Comparison of ENCODE assay signal across 13 cellular contexts in the genomic region with DNA sequence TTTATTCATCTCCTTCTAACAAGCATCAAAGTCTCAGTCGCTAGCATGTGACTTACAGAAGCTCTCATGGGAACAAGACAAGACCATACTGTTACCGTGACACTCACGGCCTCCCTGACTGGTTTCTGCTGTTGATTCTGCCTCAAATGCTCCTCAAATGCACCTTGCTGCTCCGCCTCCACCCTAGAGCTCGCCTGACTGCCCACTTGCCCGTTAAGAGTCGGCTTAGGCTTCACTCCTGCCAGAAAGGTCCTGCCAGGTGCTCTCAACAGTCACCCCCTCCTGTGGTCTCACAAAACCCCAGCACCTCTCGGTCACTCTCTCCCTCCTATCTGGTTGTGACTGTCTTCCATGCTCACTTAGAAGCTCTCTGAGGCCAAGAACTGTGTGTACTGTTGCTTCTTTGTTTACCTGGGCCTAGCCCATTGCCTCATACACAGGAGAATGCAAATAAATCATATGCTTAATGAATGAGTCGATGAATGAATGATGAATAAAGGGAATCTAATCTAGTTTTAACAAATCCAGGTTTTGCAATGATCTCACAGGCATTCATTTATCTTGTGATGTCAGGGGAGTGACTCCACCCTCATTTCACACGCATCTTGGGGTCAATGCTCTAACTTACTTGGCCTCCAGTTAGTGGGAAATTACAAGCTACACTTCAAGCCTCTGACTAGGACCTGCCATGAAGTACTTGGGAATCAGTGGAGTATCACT. TPM values are rescaled to one million over a fixed set of nuclear protein-coding genes. Genes with fewer than 3 reads are reported as not detected.
A peak's percentile ranks its signal among the peaks of the same experiment; 100 is the strongest.
DNase-seq lines count a peak whose midpoint lies in the region; ATAC-seq and TF ChIP-seq lines count a peak whose summit lies in the region.
"Had no signal": no experiment of that assay in that cellular context is flagged by ENCODE, and none has a peak within 500 bp of the region (broad histone marks: within the 10 kb centered on the region; RNA-seq: fewer than 3 reads in every experiment).

No MANE protein-coding gene starts in this region.

- H3K4me3 Mint-ChIP-seq in CD8-positive, alpha-beta memory T cell, result no peak overlapping the region
- H3K4me3 Mint-ChIP-seq in T-helper 17 cell, result peak overlapping the region; percentile 2
- H3K4me3 Mint-ChIP-seq: CD8-positive, alpha-beta T cell had no signal

- no peak overlapping the region for H3K4me2 ChIP-seq in osteoblast (ENCODE audit: insufficient read depth, low read length)

- H3K79me2 ChIP-seq in osteoblast (ENCODE audit: insufficient read depth, low read length), result peaks cover 96% of the 10 kb centered on the region

- ATAC-seq in T-helper 17 cell, result no peak
- no peak for ATAC-seq in GM21526 (IDR thresholded peaks at IDR 0.05; ENCODE audit: low FRiP score, unreplicated experiment)
- ATAC-seq: CD8-positive, alpha-beta T cell had no signal

- peaks cover 9% of the 10 kb centered on the region for H3K36me3 ChIP-seq in CD8-positive, alpha-beta memory T cell (ENCODE audit: insufficient read depth, low read length)
- H3K36me3 ChIP-seq in esophagus (ENCODE audit: control insufficient read depth in 2 of 2, insufficient read depth in 2 of 2, low read length in 1 of 2), result peaks cover 0 to 22% of the 10 kb centered on the region in 2 donors
- H3K36me3 ChIP-seq in osteoblast (ENCODE audit: insufficient read depth, low read length), result peaks cover 92% of the 10 kb centered on the region

- POLR2A ChIA-PET in CD8-positive, alpha-beta memory T cell (lab: Charles Lee), result no interaction called here

- H3K9me3 ChIP-seq in CD8-positive, alpha-beta memory T cell (ENCODE audit: low read length), result no peaks in the 10 kb centered on the region
- no peaks in the 10 kb centered on the region for H3K9me3 ChIP-seq in T-helper 17 cell (ENCODE audit: control insufficient read depth, low read length, poor library complexity, severe bottlenecking)
- H3K9me3 ChIP-seq in esophagus (ENCODE audit: control insufficient read depth in 2 of 2, insufficient read depth in 1 of 2, low read depth in 1 of 2, low read length in 1 of 2), result peaks cover 0 to 2% of the 10 kb centered on the region in 2 donors
- no peaks in the 10 kb centered on the region for H3K9me3 ChIP-seq in osteoblast (ENCODE audit: low read depth, low read length)
- H3K9me3 ChIP-seq: thoracic aorta had no signal

- H3K27me3 ChIP-seq in CD8-positive, alpha-beta memory T cell (ENCODE audit: insufficient read depth, low read length, poor library complexity, severe bottlenecking), result no peaks in the 10 kb centered on the region
- no peaks in the 10 kb centered on the region for H3K27me3 ChIP-seq in esophagus (ENCODE audit: control insufficient read depth in 1 of 2, insufficient read depth in 2 of 2, low read length in 2 of 2)
- no peaks in the 10 kb centered on the region for H3K27me3 ChIP-seq in osteoblast (ENCODE audit: insufficient read depth, low read length)

- H4K20me1 ChIP-seq in osteoblast (ENCODE audit: insufficient read depth, low read length), result peaks cover 1% of the 10 kb centered on the region

- no peaks in the 10 kb centered on the region for H3K9me3 Mint-ChIP-seq in CD8-positive, alpha-beta memory T cell
- H3K9me3 Mint-ChIP-seq: CD8-positive, alpha-beta T cell had no signal

- CTCF ChIA-PET in CD8-positive, alpha-beta memory T cell (lab: Charles Lee), result interaction anchor here (0.8 to 2.3 kb wide), 2 partner anchors 12 to 13 kb away, joined by 3 to 4 read pairs; no protein-coding TSS in a partner anchor

- H3K27me3 Mint-ChIP-seq in CD8-positive, alpha-beta memory T cell, result no peaks in the 10 kb centered on the region
- no peaks in the 10 kb centered on the region for H3K27me3 Mint-ChIP-seq in T-helper 17 cell

- H3K27ac Mint-ChIP-seq in CD8-positive, alpha-beta memory T cell, result peak overlapping the region in 6 of 8 donors; percentile 1 to 59 (median 50)
- peak overlapping the region; percentile 83 for H3K27ac Mint-ChIP-seq in T-helper 17 cell

- no peak overlapping the region for H3K27ac ChIP-seq in CD8-positive, alpha-beta memory T cell (ENCODE audit: low read depth, low read length)
- H3K27ac ChIP-seq in esophagus (ENCODE audit: low read depth in 2 of 2, low read length in 1 of 2) (peak overlapping the region; percentile 83 to 94), osteoblast (ENCODE audit: low read depth, low read length) (peak overlapping the region; percentile 72), caudate nucleus (ENCODE audit: low read depth, low read length) (no peak overlapping the region)

- H3K4me1 Mint-ChIP-seq in CD8-positive, alpha-beta memory T cell, result peaks cover 0 to 7% (median 4%) of the 10 kb centered on the region in 3 donors
- peaks cover 2% of the 10 kb centered on the region for H3K4me1 Mint-ChIP-seq in T-helper 17 cell

- no peak for DNase-seq in CD8-positive, alpha-beta memory T cell
- DNase-seq in T-helper 17 cell (no peak), osteoblast (ENCODE audit: insufficient read length, low spot score, missing footprints) (no peak), caudate nucleus (lab: John Stamatoyannopoulos, UW) (no peak), NCI-H2171 (lab: John Stamatoyannopoulos, UW) (no peak)
- no peak for DNase-seq in activated naive CD4-positive, alpha-beta T cell treated with Interleukin-2 at 50 U/mL for 16 hours
- DNase-seq: activated effector memory CD4-positive, alpha-beta T cell treated with Interleukin-2 at 50 U/mL for 16 hours; CD8-positive, alpha-beta T cell; NCI-H1105 treated with DMSO at 0.1 percent for 48 hours; OCI-M1 had no signal

- WGBS in esophagus, 2 donors, result 79 to 86% methylated on average over 10 of the region's 10 CpGs

- peaks cover 0 to 79% (median 12%) of the 10 kb centered on the region in 3 donors for H3K36me3 Mint-ChIP-seq in CD8-positive, alpha-beta memory T cell
- peaks cover 4% of the 10 kb centered on the region for H3K36me3 Mint-ChIP-seq in T-helper 17 cell (ENCODE audit: low read depth)

- no peak for TF ChIP-seq CTCF in osteoblast (IDR thresholded peaks at IDR 0.05; ENCODE audit: extremely low read depth, low read depth, low read length)

- H3K4me1 ChIP-seq in CD8-positive, alpha-beta memory T cell (ENCODE audit: insufficient read depth, low read length), result no peaks in the 10 kb centered on the region
- peaks cover 0 to 23% of the 10 kb centered on the region in 2 donors for H3K4me1 ChIP-seq in esophagus (ENCODE audit: control insufficient read depth in 2 of 2, insufficient read depth in 2 of 2, low read length in 1 of 2)
- H3K4me1 ChIP-seq in osteoblast (ENCODE audit: insufficient read depth, low read length), result peaks cover 13% of the 10 kb centered on the region

- no peak overlapping the region for H3K4me3 ChIP-seq in CD8-positive, alpha-beta memory T cell (ENCODE audit: low read length)
- H3K4me3 ChIP-seq in esophagus (ENCODE audit: low read depth in 1 of 2, low read length in 2 of 2) (no peak overlapping the region), osteoblast (ENCODE audit: insufficient read depth, low read length) (no peak overlapping the region)
- H3K4me3 ChIP-seq: thoracic aorta had no signal

- no peak overlapping the region for H2AFZ ChIP-seq in osteoblast (ENCODE audit: low read length)

RNA-seq across cellular contexts. Expression of gene SSH1, which starts 41.3 kb away (rescaled TPM):
- total RNA-seq in CD8-positive, alpha-beta memory T cell, result 10 to 100 TPM; 38.4 to 42.4 TPM
- polyA plus RNA-seq in CD8-positive, alpha-beta memory T cell, result 12.0 TPM
- total RNA-seq in T-helper 17 cell, result 10 to 100 TPM; 22.3 to 31.2 TPM
- 1 to 10 TPM; 3.1 to 4.7 TPM for polyA plus RNA-seq in esophagus
- 31.8 and 34.2 TPM in 2 replicates for total RNA-seq in osteoblast

Comparison
In these comparisons a context has a peak if more than half of its experiments do, and no peak if none do; other contexts are left out.
1. H3K27ac ChIP-seq: peak in esophagus (2 of 2) and osteoblast (single experiment); none in CD8-positive, alpha-beta memory T cell (single experiment) and caudate nucleus (single experiment).